Comparison of ENCODE assay signal across 10 cellular contexts in genomic region chr6:27812805-27813626, GRCh38.
DNase-seq lines count a peak whose midpoint lies in the region; ATAC-seq and TF ChIP-seq lines count a peak whose summit lies in the region.
"Had no signal": no experiment of that assay in that cellular context is flagged by ENCODE, and none has a peak within 500 bp of the region (broad histone marks: within the 10 kb centered on the region; RNA-seq: fewer than 3 reads in every experiment).

No MANE protein-coding gene starts in this region.

- no peaks in the 10 kb centered on the region for H3K9me3 Mint-ChIP-seq in activated T-cell treated with anti-CD3 and anti-CD28 coated beads, Interleukin-2, amount 50 U/mL, for 72 hours
- H3K9me3 Mint-ChIP-seq in activated T-cell treated with anti-CD3 and anti-CD28 coated beads, Interleukin-2, amount 50 U/mL, for 4 hours, result no peaks in the 10 kb centered on the region
- peaks cover 4% of the 10 kb centered on the region for H3K9me3 Mint-ChIP-seq in activated naive CD8-positive, alpha-beta T cell (ENCODE audit: low read depth)
- no peaks in the 10 kb centered on the region for H3K9me3 Mint-ChIP-seq in progenitor cell of endocrine pancreas (ENCODE audit: low read depth)

- no peaks in the 10 kb centered on the region for H3K27me3 Mint-ChIP-seq in activated T-cell treated with anti-CD3 and anti-CD28 coated beads, Interleukin-2, amount 50 U/mL, for 72 hours (ENCODE audit: low read depth)
- no peaks in the 10 kb centered on the region for H3K27me3 Mint-ChIP-seq in activated T-cell treated with anti-CD3 and anti-CD28 coated beads, Interleukin-2, amount 50 U/mL, for 4 hours (ENCODE audit: low read depth)
- no peaks in the 10 kb centered on the region for H3K27me3 Mint-ChIP-seq in activated naive CD8-positive, alpha-beta T cell
- no peaks in the 10 kb centered on the region for H3K27me3 Mint-ChIP-seq in progenitor cell of endocrine pancreas

- no peak for DNase-seq in activated T-cell treated with anti-CD3 and anti-CD28 coated beads, Interleukin-2, amount 50 U/mL, for 72 hours
- DNase-seq in activated T-cell treated with anti-CD3 and anti-CD28 coated beads, Interleukin-2, amount 50 U/mL, for 4 hours, result no peak
- peak; percentile 64 for DNase-seq in MV-4-11 (lab: John Stamatoyannopoulos, UW)
- DNase-seq in progenitor cell of endocrine pancreas (ENCODE audit: low spot score, unreplicated experiment), result no peak
- no peak for DNase-seq in hypothalamus (lab: John Stamatoyannopoulos, UW)
- no peak for DNase-seq in NCI-H345 treated with DMSO at 0.1 percent for 48 hours (lab: John Stamatoyannopoulos, UW; ENCODE audit: unreplicated experiment)
- no peak for DNase-seq in hepatic stellate cell (ENCODE audit: low spot score)
- DNase-seq: NCI-H510A treated with DMSO at 0.1 percent for 48 hours had no signal

- peaks cover 67% of the 10 kb centered on the region for H3K4me1 Mint-ChIP-seq in activated T-cell treated with anti-CD3 and anti-CD28 coated beads, Interleukin-2, amount 50 U/mL, for 72 hours (ENCODE audit: low read depth)
- peaks cover 46% of the 10 kb centered on the region for H3K4me1 Mint-ChIP-seq in activated T-cell treated with anti-CD3 and anti-CD28 coated beads, Interleukin-2, amount 50 U/mL, for 4 hours (ENCODE audit: low read depth)
- H3K4me1 Mint-ChIP-seq in activated naive CD8-positive, alpha-beta T cell (ENCODE audit: low read depth), result peaks cover 46% of the 10 kb centered on the region
- H3K4me1 Mint-ChIP-seq in progenitor cell of endocrine pancreas (ENCODE audit: low read depth), result peaks cover 43% of the 10 kb centered on the region

- H3K27ac Mint-ChIP-seq in activated T-cell treated with anti-CD3 and anti-CD28 coated beads, Interleukin-2, amount 50 U/mL, for 72 hours, result peak overlapping the region; percentile 99
- H3K27ac Mint-ChIP-seq in activated naive CD8-positive, alpha-beta T cell, result peak overlapping the region; percentile 34
- H3K27ac Mint-ChIP-seq in progenitor cell of endocrine pancreas, result peak overlapping the region; percentile 100

- no peak for TF ChIP-seq CTCF in progenitor cell of endocrine pancreas (IDR thresholded peaks at IDR 0.05; ENCODE audit: unreplicated experiment)

- H3K4me3 Mint-ChIP-seq in activated T-cell treated with anti-CD3 and anti-CD28 coated beads, Interleukin-2, amount 50 U/mL, for 72 hours, result peak overlapping the region; percentile 85 to 88
- no peak overlapping the region for H3K4me3 Mint-ChIP-seq in activated T-cell treated with anti-CD3 and anti-CD28 coated beads, Interleukin-2, amount 50 U/mL, for 4 hours
- H3K4me3 Mint-ChIP-seq in activated naive CD8-positive, alpha-beta T cell, result peak overlapping the region; percentile 7
- H3K4me3 Mint-ChIP-seq in progenitor cell of endocrine pancreas (ENCODE audit: low read depth), result peak overlapping the region; percentile 81

- no peak for ATAC-seq in activated T-cell treated with anti-CD3 and anti-CD28 coated beads, Interleukin-2, amount 50 U/mL, for 72 hours (replicated peaks in 1 of 2)
- ATAC-seq in activated T-cell treated with anti-CD3 and anti-CD28 coated beads, Interleukin-2, amount 50 U/mL, for 4 hours, result no peak

- H3K36me3 Mint-ChIP-seq in activated T-cell treated with anti-CD3 and anti-CD28 coated beads, Interleukin-2, amount 50 U/mL, for 72 hours (ENCODE audit: insufficient read depth in 2 of 2), result peaks cover 3 to 7% of the 10 kb centered on the region in 2 donors
- H3K36me3 Mint-ChIP-seq in activated T-cell treated with anti-CD3 and anti-CD28 coated beads, Interleukin-2, amount 50 U/mL, for 4 hours (ENCODE audit: insufficient read depth), result no peaks in the 10 kb centered on the region
- no peaks in the 10 kb centered on the region for H3K36me3 Mint-ChIP-seq in activated naive CD8-positive, alpha-beta T cell
- H3K36me3 Mint-ChIP-seq in progenitor cell of endocrine pancreas (ENCODE audit: insufficient read depth), result no peaks in the 10 kb centered on the region
- H3K36me3 Mint-ChIP-seq: CD14-positive monocyte had no signal

Comparison
In these comparisons a context has a peak if more than half of its experiments do, and no peak if none do; other contexts are left out.
1. H3K27ac Mint-ChIP-seq: peak in every context shown above with its lines; median percentile 100 in progenitor cell of endocrine pancreas; 99 in activated T-cell treated with anti-CD3 and anti-CD28 coated beads, Interleukin-2, amount 50 U/mL, for 72 hours; 34 in activated naive CD8-positive, alpha-beta T cell.